Comparison of ENCODE assay signal across 1 cellular context in genomic region chr19:12782424-12783225, GRCh38.
TF ChIP-seq lines count a peak whose summit lies in the region.

No MANE protein-coding gene starts in this region.

TF ChIP-seq in WTC11, 78 proteins besides CTCF, POLR2A, EP300 and RAD21 (continues in another document):
- no peak; the same call in 1 of the 2 replicates for TF ChIP-seq ZNF416 (CRISPR knock-in tag; IDR thresholded peaks at IDR 0.05)
- TF ChIP-seq GRHL2 (CRISPR knock-in tag; IDR thresholded peaks at IDR 0.05; ENCODE audit: insufficient replicate concordance, severe bottlenecking), result no peak
- TF ChIP-seq ZNF396 (CRISPR knock-in tag; IDR thresholded peaks at IDR 0.05; ENCODE audit: borderline replicate concordance), result no peak
- no peak for TF ChIP-seq OVOL2 (CRISPR knock-in tag; IDR thresholded peaks at IDR 0.05; ENCODE audit: borderline replicate concordance)
- TF ChIP-seq FOXK1 (CRISPR knock-in tag; IDR thresholded peaks at IDR 0.05), result peak; percentile 40; the same call in 1 of the 2 replicates
- no peak for TF ChIP-seq AR (CRISPR knock-in tag; IDR thresholded peaks at IDR 0.05)
- TF ChIP-seq MAX (CRISPR knock-in tag; IDR thresholded peaks at IDR 0.05), result 0 out of 2 replicates have a peak, but pooled peaks have one; percentile 16
- TF ChIP-seq ZNF138 (CRISPR knock-in tag; conservative IDR thresholded peaks at IDR 0.05), result no peak
- TF ChIP-seq ZNF423 (CRISPR knock-in tag; IDR thresholded peaks at IDR 0.05), result peak; percentile 83
- no peak for TF ChIP-seq SMAD3 (CRISPR knock-in tag; IDR thresholded peaks at IDR 0.05; ENCODE audit: borderline replicate concordance)
- TF ChIP-seq ZSCAN18 (CRISPR knock-in tag; IDR thresholded peaks at IDR 0.05), result 0 out of 2 replicates have a peak, but pooled peaks have one; percentile 32
- TF ChIP-seq NFYB (CRISPR knock-in tag; conservative IDR thresholded peaks at IDR 0.05; ENCODE audit: low read depth), result no peak
- TF ChIP-seq FOXJ3 (CRISPR knock-in tag; IDR thresholded peaks at IDR 0.05; ENCODE audit: borderline replicate concordance), result no peak
- TF ChIP-seq E2F1 (CRISPR knock-in tag; IDR thresholded peaks at IDR 0.05), result no peak
- TF ChIP-seq ZNF317 (CRISPR knock-in tag; IDR thresholded peaks at IDR 0.05; ENCODE audit: borderline replicate concordance, low read depth), result no peak
- no peak for TF ChIP-seq ZNF263 (CRISPR knock-in tag; IDR thresholded peaks at IDR 0.05; ENCODE audit: low read depth)
- TF ChIP-seq ZNF219 (CRISPR knock-in tag; IDR thresholded peaks at IDR 0.05; ENCODE audit: borderline replicate concordance), result peak; percentile 88
- no peak for TF ChIP-seq SOX15 (CRISPR knock-in tag; IDR thresholded peaks at IDR 0.05)
- 0 out of 2 replicates have a peak, but pooled peaks have one; percentile 51 for TF ChIP-seq EMX1 (CRISPR knock-in tag; IDR thresholded peaks at IDR 0.05)
- no peak for TF ChIP-seq NR1H2 (CRISPR knock-in tag; IDR thresholded peaks at IDR 0.05)
- TF ChIP-seq NFATC4 (CRISPR knock-in tag; IDR thresholded peaks at IDR 0.05), result no peak
- TF ChIP-seq E2F4 (CRISPR knock-in tag; IDR thresholded peaks at IDR 0.05; ENCODE audit: borderline replicate concordance, low read depth), result no peak
- 0 out of 2 replicates have a peak, but pooled peaks have one; percentile 13 for TF ChIP-seq HMGXB4 (CRISPR knock-in tag; IDR thresholded peaks at IDR 0.05)
- TF ChIP-seq ERG (CRISPR knock-in tag; IDR thresholded peaks at IDR 0.05), result no peak
- no peak for TF ChIP-seq PREB (CRISPR knock-in tag; IDR thresholded peaks at IDR 0.05; ENCODE audit: borderline replicate concordance)
- no peak for TF ChIP-seq ZNF671 (CRISPR knock-in tag; IDR thresholded peaks at IDR 0.05)
- TF ChIP-seq ZBTB43 (CRISPR knock-in tag; IDR thresholded peaks at IDR 0.05), result no peak
- TF ChIP-seq ZNF232 (CRISPR knock-in tag; IDR thresholded peaks at IDR 0.05), result no peak
- TF ChIP-seq NR2C2 (CRISPR knock-in tag; IDR thresholded peaks at IDR 0.05), result no peak
- no peak for TF ChIP-seq ELF4 (CRISPR knock-in tag; IDR thresholded peaks at IDR 0.05; ENCODE audit: low read depth)
- TF ChIP-seq ZNF425 (CRISPR knock-in tag; conservative IDR thresholded peaks at IDR 0.05), result no peak
- TF ChIP-seq MYBL2 (CRISPR knock-in tag; IDR thresholded peaks at IDR 0.05), result no peak
- TF ChIP-seq PRDM15 (CRISPR knock-in tag; IDR thresholded peaks at IDR 0.05), result no peak
- TF ChIP-seq NR3C1 (CRISPR knock-in tag; conservative IDR thresholded peaks at IDR 0.05; ENCODE audit: low read depth), result no peak
- TF ChIP-seq ETV6 (CRISPR knock-in tag; IDR thresholded peaks at IDR 0.05), result no peak
- TF ChIP-seq USF2 (CRISPR knock-in tag; IDR thresholded peaks at IDR 0.05), result peak; percentile 24; the same call in 1 of the 2 replicates
- TF ChIP-seq USF1 (CRISPR knock-in tag; IDR thresholded peaks at IDR 0.05), result no peak
